19 cellular contexts compared by ENCODE assay signal in the genomic region with DNA sequence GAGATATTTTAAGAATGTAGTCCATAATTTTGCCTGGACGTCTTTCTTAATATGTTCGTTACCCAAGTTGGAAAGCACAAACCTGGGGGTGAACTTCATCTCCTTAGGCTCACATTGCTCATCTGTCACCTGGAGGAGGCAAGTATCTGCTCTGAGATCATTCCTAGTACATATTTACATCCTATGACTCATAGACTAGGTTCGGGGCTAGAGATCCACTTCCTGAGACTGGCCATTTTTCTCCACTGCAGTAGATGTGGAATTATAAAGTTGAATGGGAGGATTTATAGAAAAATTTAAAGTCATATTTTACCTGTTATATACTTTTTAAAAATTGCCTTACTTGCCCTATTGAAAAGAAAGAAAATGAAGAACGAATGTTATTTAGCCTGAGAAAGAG.
DNase-seq lines count a peak whose midpoint lies in the region; ATAC-seq and TF ChIP-seq lines count a peak whose summit lies in the region.
"Had no signal": no experiment of that assay in that cellular context is flagged by ENCODE, and none has a peak within 500 bp of the region (broad histone marks: within the 10 kb centered on the region; RNA-seq: fewer than 3 reads in every experiment).

No MANE protein-coding gene starts in this region.

- CTCF ChIA-PET in mammary epithelial cell (lab: Charles Lee; ENCODE audit: low non-redundant PET), result no interaction called here

- DNase-seq in EL (peak; percentile 56), NCI-H226 (peak; percentile 91), mammary epithelial cell (peak; percentile 79), kidney tubule cell (ENCODE audit: low spot score) (peak; percentile 72), GM23338 (ENCODE audit: low spot score) (no peak), GM19240 (ENCODE audit: insufficient read length, low spot score) (no peak)
- DNase-seq in activated CD4-positive, alpha-beta T cell treated with anti-CD3 and anti-CD28 coated beads, Interleukin-2, amount 10 ng/mL, durations not matched to agents 24 days and 14 days, result no peak
- DNase-seq: activated CD4-positive, alpha-beta T cell treated with anti-CD3 and anti-CD28 coated beads for 4 hours; DMS153; head of caudate nucleus; left colon; NCI-H2081 treated with DMSO at 0.1 percent for 48 hours; NCI-H69; stimulated activated naive B cell treated with anti-CD40 and anti-IgM and Interleukin-4, amounts not matched to agents 10 μg/mL and 1 μg/mL and 100 μg/mL, for 72 hours had no signal

- peak overlapping the region; percentile 30 for H3K4me2 ChIP-seq in mammary epithelial cell (ENCODE audit: insufficient read depth, low read depth, low read length)
- no peak overlapping the region for H3K4me2 ChIP-seq in GM23338

- H3K4me1 Mint-ChIP-seq in GM23338, result no peaks in the 10 kb centered on the region
- H3K4me1 Mint-ChIP-seq in activated CD4-positive, alpha-beta T cell treated with anti-CD3 and anti-CD28 coated beads, Interleukin-2, amount 10 ng/mL, durations not matched to agents 24 days and 14 days, result no peaks in the 10 kb centered on the region
- H3K4me1 Mint-ChIP-seq: central memory CD8-positive, alpha-beta T cell had no signal

- WGBS in mammary epithelial cell (ENCODE audit: low coverage, missing lambda C conversion rate), result 5% methylated on average over 4 of the region's 4 CpGs

- H3K9me2 ChIP-seq in GM23338 (ENCODE audit: insufficient read depth), result no peaks in the 10 kb centered on the region

- H3K9ac ChIP-seq in mammary epithelial cell (ENCODE audit: insufficient read depth, low read length), result no peak overlapping the region

- H3K4me1 ChIP-seq in mammary epithelial cell (ENCODE audit: insufficient read depth, low read length), result peaks cover 31% of the 10 kb centered on the region
- no peaks in the 10 kb centered on the region for H3K4me1 ChIP-seq in GM23338 (ENCODE audit: insufficient read depth)

- dilution Hi-C loops in mammary epithelial cell (cut with HindIII; ENCODE audit: low sequenced_read_pairs), result no loop called here

- peaks cover 6% of the 10 kb centered on the region; the same call in 1 of the 3 replicates for H3K36me3 Mint-ChIP-seq in GM23338 (ENCODE audit: low read depth)
- no peaks in the 10 kb centered on the region for H3K36me3 Mint-ChIP-seq in activated CD4-positive, alpha-beta T cell treated with anti-CD3 and anti-CD28 coated beads, Interleukin-2, amount 10 ng/mL, durations not matched to agents 24 days and 14 days (ENCODE audit: low read depth)

- no peaks in the 10 kb centered on the region for H3F3A ChIP-seq in GM23338 (replicated peaks; ENCODE audit: low read depth)

- H3K27ac ChIP-seq in mammary epithelial cell (ENCODE audit: insufficient read depth, low read depth, low read length) (peak overlapping the region; percentile 67), GM23338 (ENCODE audit: low read depth) (no peak overlapping the region)
- H3K27ac ChIP-seq: skin epidermis had no signal

- H3K27me3 Mint-ChIP-seq in GM23338 (ENCODE audit: insufficient read depth, low read depth, poor library complexity), result no peaks in the 10 kb centered on the region
- peaks cover 8% of the 10 kb centered on the region for H3K27me3 Mint-ChIP-seq in activated CD4-positive, alpha-beta T cell treated with anti-CD3 and anti-CD28 coated beads, Interleukin-2, amount 10 ng/mL, durations not matched to agents 24 days and 14 days
- H3K27me3 Mint-ChIP-seq: activated naive CD8-positive, alpha-beta T cell; central memory CD8-positive, alpha-beta T cell; stimulated activated naive B cell treated with anti-CD40 and anti-IgM and Interleukin-4, amounts not matched to agents 10 μg/mL and 1 μg/mL and 100 μg/mL, for 72 hours had no signal

- H4K20me1 ChIP-seq in mammary epithelial cell (ENCODE audit: insufficient read depth, low read length), result no peaks in the 10 kb centered on the region
- H4K20me1 ChIP-seq in GM23338 (replicated peaks; ENCODE audit: insufficient read depth), result no peaks in the 10 kb centered on the region

- H3K4me3 Mint-ChIP-seq in GM23338, result no peak overlapping the region
- no peak overlapping the region for H3K4me3 Mint-ChIP-seq in activated CD4-positive, alpha-beta T cell treated with anti-CD3 and anti-CD28 coated beads, Interleukin-2, amount 10 ng/mL, durations not matched to agents 24 days and 14 days
- H3K4me3 Mint-ChIP-seq: activated naive CD8-positive, alpha-beta T cell; central memory CD8-positive, alpha-beta T cell; stimulated activated naive B cell treated with anti-CD40 and anti-IgM and Interleukin-4, amounts not matched to agents 10 μg/mL and 1 μg/mL and 100 μg/mL, for 72 hours; T-helper 1 cell treated with Interleukin-12 subunit alpha and Interleukin-12 subunit beta and Interleukin-4 antibody, amounts not matched to agents 30 μg/mL and 1 μg/mL, for 36 hours had no signal

- H3K36me3 ChIP-seq in mammary epithelial cell (ENCODE audit: insufficient read depth, low read length) (no peaks in the 10 kb centered on the region), GM23338 (ENCODE audit: insufficient read depth) (no peaks in the 10 kb centered on the region)

- intact Hi-C loops in mammary epithelial cell (cut with micrococcal nuclease), result no loop called here
- intact Hi-C loops in activated CD4-positive, alpha-beta T cell treated with anti-CD3 and anti-CD28 coated beads, Interleukin-2, amount 10 ng/mL, durations not matched to agents 24 days and 14 days (cut with micrococcal nuclease), result no loop called here

- no peak overlapping the region for H3K4me3 ChIP-seq in mammary epithelial cell (replicated peaks in 1 of 3; ENCODE audit: insufficient read depth in 1 of 3, low read depth in 2 of 3, low read length in 3 of 3)
- H3K4me3 ChIP-seq in GM23338, result no peak overlapping the region
- H3K4me3 ChIP-seq: skin epidermis had no signal

- H3K27me3 ChIP-seq in mammary epithelial cell (ENCODE audit: insufficient read depth, low read length) (no peaks in the 10 kb centered on the region), GM23338 (ENCODE audit: insufficient read depth) (no peaks in the 10 kb centered on the region)

- no peak for ATAC-seq in GM23338
- no peak for ATAC-seq in GM18520 (IDR thresholded peaks at IDR 0.05; ENCODE audit: unreplicated experiment)
- ATAC-seq: left colon; stimulated activated naive B cell treated with anti-CD40 and anti-IgM and Interleukin-4, amounts not matched to agents 10 μg/mL and 1 μg/mL and 100 μg/mL, for 72 hours had no signal

- H3K79me2 ChIP-seq in mammary epithelial cell (ENCODE audit: insufficient read depth, low read length) (no peaks in the 10 kb centered on the region), GM23338 (replicated peaks; ENCODE audit: insufficient read depth) (no peaks in the 10 kb centered on the region)

- no peaks in the 10 kb centered on the region for H3K9me3 Mint-ChIP-seq in GM23338
- H3K9me3 Mint-ChIP-seq in activated CD4-positive, alpha-beta T cell treated with anti-CD3 and anti-CD28 coated beads, Interleukin-2, amount 10 ng/mL, durations not matched to agents 24 days and 14 days, result no peaks in the 10 kb centered on the region
- H3K9me3 Mint-ChIP-seq: central memory CD8-positive, alpha-beta T cell; stimulated activated naive B cell treated with anti-CD40 and anti-IgM and Interleukin-4, amounts not matched to agents 10 μg/mL and 1 μg/mL and 100 μg/mL, for 72 hours; T-helper 1 cell treated with Interleukin-12 subunit alpha and Interleukin-12 subunit beta and Interleukin-4 antibody, amounts not matched to agents 30 μg/mL and 1 μg/mL, for 36 hours had no signal

- TF ChIP-seq CTCF in mammary epithelial cell (conservative IDR thresholded peaks at IDR 0.05 in 1 of 2, IDR thresholded peaks at IDR 0.05 in 1 of 2; ENCODE audit: extremely low read depth in 1 of 2, insufficient read depth in 1 of 2, low read depth in 1 of 2, low read length in 2 of 2) (no peak), GM23338 (conservative IDR thresholded peaks at IDR 0.05; ENCODE audit: low read depth in 2 of 2) (no peak)

- H3K27ac Mint-ChIP-seq in GM23338, result no peak overlapping the region
- H3K27ac Mint-ChIP-seq in activated CD4-positive, alpha-beta T cell treated with anti-CD3 and anti-CD28 coated beads, Interleukin-2, amount 10 ng/mL, durations not matched to agents 24 days and 14 days, result no peak overlapping the region
- H3K27ac Mint-ChIP-seq: activated naive CD8-positive, alpha-beta T cell; stimulated activated naive B cell treated with anti-CD40 and anti-IgM and Interleukin-4, amounts not matched to agents 10 μg/mL and 1 μg/mL and 100 μg/mL, for 72 hours; T-helper 1 cell treated with Interleukin-12 subunit alpha and Interleukin-12 subunit beta and Interleukin-4 antibody, amounts not matched to agents 30 μg/mL and 1 μg/mL, for 36 hours had no signal

- H3K9me3 ChIP-seq in mammary epithelial cell (replicated peaks; ENCODE audit: insufficient read depth, low read length), result no peaks in the 10 kb centered on the region

- in situ Hi-C loops in mammary epithelial cell (cut with MboI; ENCODE audit: low sequenced_read_pairs in 2 of 2), result no loop called here

- BruUV-seq in mammary epithelial cell (replicated peaks; lab: Mats Ljungman, UMichigan), result no TSS peak

- H2AFZ ChIP-seq in mammary epithelial cell (ENCODE audit: low read depth, low read length), result peak overlapping the region; percentile 42
- no peak overlapping the region for H2AFZ ChIP-seq in GM23338

TF ChIP-seq in GM23338, 12 proteins besides CTCF, POLR2A, EP300 and RAD21 (continues in another document):
- no peak for TF ChIP-seq EZH2phosphoT487 (IDR thresholded peaks at IDR 0.05; ENCODE audit: unreplicated experiment)
- TF ChIP-seq, protein P1, sequence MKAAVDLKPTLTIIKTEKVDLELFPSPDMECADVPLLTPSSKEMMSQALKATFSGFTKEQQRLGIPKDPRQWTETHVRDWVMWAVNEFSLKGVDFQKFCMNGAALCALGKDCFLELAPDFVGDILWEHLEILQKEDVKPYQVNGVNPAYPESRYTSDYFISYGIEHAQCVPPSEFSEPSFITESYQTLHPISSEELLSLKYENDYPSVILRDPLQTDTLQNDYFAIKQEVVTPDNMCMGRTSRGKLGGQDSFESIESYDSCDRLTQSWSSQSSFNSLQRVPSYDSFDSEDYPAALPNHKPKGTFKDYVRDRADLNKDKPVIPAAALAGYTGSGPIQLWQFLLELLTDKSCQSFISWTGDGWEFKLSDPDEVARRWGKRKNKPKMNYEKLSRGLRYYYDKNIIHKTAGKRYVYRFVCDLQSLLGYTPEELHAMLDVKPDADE (IDR thresholded peaks at IDR 0.05), result no peak
- TF ChIP-seq POLR2AphosphoS5 (IDR thresholded peaks at IDR 0.05; ENCODE audit: low read depth), result no peak
- TF ChIP-seq CREB1 (CRISPR knock-in tag; IDR thresholded peaks at IDR 0.05; ENCODE audit: low read depth), result no peak
- no peak for TF ChIP-seq ZNF114 (CRISPR knock-in tag; IDR thresholded peaks at IDR 0.05)
- TF ChIP-seq NANOG (IDR thresholded peaks at IDR 0.05; ENCODE audit: borderline replicate concordance), result no peak

Comparison
In these comparisons a context has a peak if more than half of its experiments do, and no peak if none do; other contexts are left out.
1. DNase-seq: peak in EL (single experiment), NCI-H226 (single experiment), mammary epithelial cell (single experiment) and kidney tubule cell (single experiment); none in GM23338 (single experiment), activated CD4-positive, alpha-beta T cell treated with anti-CD3 and anti-CD28 coated beads, Interleukin-2, amount 10 ng/mL, durations not matched to agents 24 days and 14 days (single experiment) and GM19240 (single experiment).